Comparison of ENCODE assay signal across 1 cellular context in the genomic region with DNA sequence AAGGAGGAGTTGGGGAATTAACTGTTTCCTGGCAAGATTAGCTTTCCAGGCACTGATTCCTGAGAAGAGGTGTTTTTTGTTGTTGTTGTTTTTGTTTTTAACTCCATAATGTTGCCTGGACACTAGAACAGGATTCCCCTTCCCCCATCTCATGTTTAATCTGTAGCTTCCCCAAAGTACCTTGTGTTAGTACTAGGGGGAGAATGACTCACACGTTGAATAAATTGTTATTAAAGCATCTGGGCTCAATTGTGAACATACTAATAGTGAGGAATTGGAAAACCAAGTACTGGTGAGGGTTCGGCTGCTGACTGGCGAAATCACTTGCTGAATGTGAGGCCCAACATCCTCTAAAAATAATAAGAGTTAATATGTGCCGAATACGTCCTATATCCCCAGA.
TF ChIP-seq lines count a peak whose summit lies in the region.

No MANE protein-coding gene starts in this region.

TF ChIP-seq in IMR-90, 13 proteins besides CTCF, POLR2A, EP300 and RAD21:
- TF ChIP-seq FOS (IDR thresholded peaks at IDR 0.05; ENCODE audit: low read depth, low read length) (0 out of 2 replicates have a peak, but pooled peaks have one; percentile 9), MXI1 (IDR thresholded peaks at IDR 0.05; ENCODE audit: borderline replicate concordance, low read depth, low read length) (no peak)
